24 cellular contexts compared by ENCODE assay signal in genomic region chr22:37070334-37070733, GRCh38. TPM values are rescaled to one million over a fixed set of nuclear protein-coding genes. Genes with fewer than 3 reads are reported as not detected.
DNase-seq lines count a peak whose midpoint lies in the region; ATAC-seq, FAIRE-seq and TF ChIP-seq lines count a peak whose summit lies in the region.
"Had no signal": no experiment of that assay in that cellular context is flagged by ENCODE, and none has a peak within 500 bp of the region (broad histone marks: within the 10 kb centered on the region; RNA-seq: fewer than 3 reads in every experiment).

No MANE protein-coding gene starts in this region.

- H3K27me3 ChIP-seq in neuronal stem cell (ENCODE audit: control insufficient read depth in 3 of 3, insufficient read depth in 3 of 3, low read depth in 1 of 3, low read length in 3 of 3) (peaks cover 4 to 44% (median 35%) of the 10 kb centered on the region in 3 experiments), adrenal gland (peaks cover 29% of the 10 kb centered on the region), H9 (ENCODE audit: insufficient read depth, low read length) (peaks cover 16% of the 10 kb centered on the region)

- peaks cover 36% of the 10 kb centered on the region for H3K36me3 Mint-ChIP-seq in activated T-helper 17 cell treated with anti-CD3 and anti-CD28 coated beads, Interleukin-2, amount 50 U/mL, for 72 hours (ENCODE audit: low read depth)
- H3K36me3 Mint-ChIP-seq in H9 (ENCODE audit: insufficient read depth in 1 of 3, low read depth in 3 of 3) = peaks cover 0 to 2% (median 0%) of the 10 kb centered on the region in 3 experiments; a peak in 1 of 7 replicates
- H3K36me3 Mint-ChIP-seq: CD8-positive, alpha-beta T cell had no signal

- H3K23ac ChIP-seq in neuronal stem cell (ENCODE audit: low read depth, low read length, poor library complexity) (no peak overlapping the region), H9 (ENCODE audit: insufficient read length, low read depth, low read length) (no peak overlapping the region)

- H2BK15ac ChIP-seq in neuronal stem cell (ENCODE audit: low read length) = no peak overlapping the region
- no peak overlapping the region for H2BK15ac ChIP-seq in H9 (ENCODE audit: low read depth, low read length)

- H3K9me3 Mint-ChIP-seq in activated T-helper 17 cell treated with anti-CD3 and anti-CD28 coated beads, Interleukin-2, amount 50 U/mL, for 72 hours = no peaks in the 10 kb centered on the region
- H3K9me3 Mint-ChIP-seq in H9 = no peaks in the 10 kb centered on the region
- H3K9me3 Mint-ChIP-seq: CD4-positive, alpha-beta T cell; CD8-positive, alpha-beta T cell had no signal

- no peaks in the 10 kb centered on the region for H3K27me3 Mint-ChIP-seq in activated T-helper 17 cell treated with anti-CD3 and anti-CD28 coated beads, Interleukin-2, amount 50 U/mL, for 72 hours
- H3K27me3 Mint-ChIP-seq in H9 (ENCODE audit: low read depth) = peaks cover 34% of the 10 kb centered on the region

- H3K18ac ChIP-seq in neuronal stem cell (ENCODE audit: low read length) (no peak overlapping the region), H9 (ENCODE audit: insufficient read length, low read depth, low read length) (no peak overlapping the region)

- no peak overlapping the region for H3T11ph ChIP-seq in H9 (ENCODE audit: low read length)

- peaks cover 2% of the 10 kb centered on the region for H4K20me1 ChIP-seq in H9 (ENCODE audit: control insufficient read depth, insufficient read depth, insufficient read length)

- ATAC-seq in activated T-helper 17 cell treated with anti-CD3 and anti-CD28 coated beads, Interleukin-2, amount 50 U/mL, for 72 hours (replicated peaks) = no peak
- ATAC-seq: CD8-positive, alpha-beta T cell had no signal

- no peak overlapping the region for H3K4me3 Mint-ChIP-seq in activated T-helper 17 cell treated with anti-CD3 and anti-CD28 coated beads, Interleukin-2, amount 50 U/mL, for 72 hours
- no peak overlapping the region for H3K4me3 Mint-ChIP-seq in H9
- H3K4me3 Mint-ChIP-seq: CD4-positive, alpha-beta T cell; CD8-positive, alpha-beta T cell had no signal

- WGBS in neuronal stem cell (ENCODE audit: extremely low coverage in 2 of 2, insufficient read length in 2 of 2, insufficient replicate concordance in 1 of 2), 2 donors = no CpG with 5 or more reads among the region's 8 CpGs
- WGBS in adrenal gland, 4 donors = 43 to 71% (median 67%) methylated on average over 3 to 8 of the region's 8 CpGs
- WGBS in H9 (ENCODE audit: extremely low coverage, insufficient read length, low lambda C conversion rate) = no CpG with 5 or more reads among the region's 8 CpGs

- H3K4ac ChIP-seq in neuronal stem cell (ENCODE audit: low read length) (no peak overlapping the region), H9 (ENCODE audit: low read depth, low read length) (no peak overlapping the region)

- H3K4me2 ChIP-seq in neuronal stem cell (ENCODE audit: insufficient read depth, low read length, poor library complexity, severe bottlenecking) = no peak overlapping the region
- H3K4me2 ChIP-seq in H9 (ENCODE audit: insufficient read depth, insufficient read length, low read length) = no peak overlapping the region
- H3K4me2 ChIP-seq: BLaER1 had no signal

- no peak overlapping the region for H3K27ac ChIP-seq in kidney (ENCODE audit: low read depth in 2 of 2, low read length in 2 of 2)
- H3K27ac ChIP-seq in neuronal stem cell (replicated peaks; ENCODE audit: low read length) = no peak overlapping the region
- no peak overlapping the region for H3K27ac ChIP-seq in adrenal gland
- no peak overlapping the region for H3K27ac ChIP-seq in H9 (ENCODE audit: insufficient read length, low read depth, low read length)
- H3K27ac ChIP-seq: BLaER1 had no signal

- H2AK5ac ChIP-seq in neuronal stem cell (ENCODE audit: low read depth, low read length) (peak overlapping the region; percentile 17), H9 (ENCODE audit: insufficient read length, low read length) (no peak overlapping the region)

- intact Hi-C loops in kidney (cut with DNase I) (no loop called here), adrenal gland (cut with DNase I) (no loop called here)

- no peak overlapping the region for H4K8ac ChIP-seq in neuronal stem cell (ENCODE audit: low read depth, low read length)
- no peak overlapping the region for H4K8ac ChIP-seq in H9 (replicated peaks; ENCODE audit: insufficient read length, low read depth, low read length)

- H3K79me1 ChIP-seq in neuronal stem cell (ENCODE audit: low read depth, low read length) = no peaks in the 10 kb centered on the region
- no peaks in the 10 kb centered on the region for H3K79me1 ChIP-seq in H9 (ENCODE audit: insufficient read depth, low read depth, low read length, poor library complexity, severe bottlenecking)

- peaks cover 3% of the 10 kb centered on the region for H3K23me2 ChIP-seq in H9 (ENCODE audit: insufficient read length, low read depth, low read length, poor library complexity, severe bottlenecking)

- no peak overlapping the region for H2BK5ac ChIP-seq in neuronal stem cell (ENCODE audit: low read length)
- no peak overlapping the region for H2BK5ac ChIP-seq in H9 (ENCODE audit: insufficient read length, low read length)

- H3K4me1 ChIP-seq in kidney (ENCODE audit: control insufficient read depth in 1 of 2, insufficient read depth in 1 of 2, low read depth in 1 of 2, low read length in 2 of 2) (no peaks in the 10 kb centered on the region), neuronal stem cell (ENCODE audit: control insufficient read depth in 2 of 2, insufficient read depth in 1 of 2, low read depth in 1 of 2, low read length in 2 of 2) (peaks cover 0 to 4% of the 10 kb centered on the region in 2 donors), adrenal gland (replicated peaks in 1 of 2) (no peaks in the 10 kb centered on the region), H9 (ENCODE audit: insufficient read depth, low read length) (no peaks in the 10 kb centered on the region)
- H3K4me1 ChIP-seq: BE2C, BLaER1 had no signal

- H3K14ac ChIP-seq in neuronal stem cell (ENCODE audit: low read length) = no peak overlapping the region
- H3K14ac ChIP-seq in H9 (ENCODE audit: insufficient read depth, low read length) = no peak overlapping the region

- no peak overlapping the region for H2BK20ac ChIP-seq in H9 (ENCODE audit: low read depth, low read length, poor library complexity, severe bottlenecking)

- no peak overlapping the region for H4K91ac ChIP-seq in neuronal stem cell (ENCODE audit: low read depth, low read length, poor library complexity)
- H4K91ac ChIP-seq in H9 (ENCODE audit: insufficient read length, low read depth, low read length) = no peak overlapping the region

- no peaks in the 10 kb centered on the region for H3K36me3 ChIP-seq in kidney (ENCODE audit: control insufficient read depth in 1 of 2, insufficient read depth in 2 of 2, low read length in 2 of 2)
- H3K36me3 ChIP-seq in neuronal stem cell (replicated peaks in 1 of 2; ENCODE audit: control insufficient read depth in 2 of 2, insufficient read depth in 2 of 2, low read length in 2 of 2) = no peaks in the 10 kb centered on the region
- H3K36me3 ChIP-seq in adrenal gland (replicated peaks in 1 of 2) = no peaks in the 10 kb centered on the region
- H3K36me3 ChIP-seq: BE2C, BLaER1 had no signal

- no peak overlapping the region for H3K9ac ChIP-seq in kidney (ENCODE audit: low read length in 2 of 2)
- H3K9ac ChIP-seq in neuronal stem cell (ENCODE audit: low read depth, low read length, poor library complexity) = no peak overlapping the region
- no peak overlapping the region for H3K9ac ChIP-seq in H9 (ENCODE audit: extremely low read depth, insufficient read length, low read length)
- H3K9ac ChIP-seq: BLaER1 had no signal

- peak; percentile 60 for DNase-seq in kidney
- no peak for DNase-seq in neuronal stem cell (ENCODE audit: low spot score)
- DNase-seq in SHP77 treated with DMSO at 0.1 percent for 48 hours (lab: John Stamatoyannopoulos, UW) = no peak
- no peak for DNase-seq in adrenal gland
- no peak for DNase-seq in H9
- DNase-seq: 8988T; ACHN; BE2C; C1 segment of cervical spinal cord; Caco-2; Calu3; CD4-positive, alpha-beta T cell; CD8-positive, alpha-beta T cell; DMS79 treated with DMSO at 0.1 percent for 48 hours; GF-D8 had no signal

- no peak overlapping the region for H2BK12ac ChIP-seq in neuronal stem cell (ENCODE audit: low read length)
- H2BK12ac ChIP-seq in H9 (ENCODE audit: insufficient read length, low read depth, low read length) = no peak overlapping the region

- H3K56ac ChIP-seq in H9 (ENCODE audit: insufficient read length, low read depth, low read length) = no peak overlapping the region

- no peaks in the 10 kb centered on the region for H3K79me2 ChIP-seq in H9 (ENCODE audit: insufficient read depth, low read length)

- H4K5ac ChIP-seq in H9 (ENCODE audit: insufficient read length, low read depth, low read length) = no peak overlapping the region

- H3K27ac Mint-ChIP-seq in activated T-helper 17 cell treated with anti-CD3 and anti-CD28 coated beads, Interleukin-2, amount 50 U/mL, for 72 hours = peak overlapping the region; percentile 47
- H3K27ac Mint-ChIP-seq in H9 = no peak overlapping the region
- H3K27ac Mint-ChIP-seq: CD4-positive, alpha-beta T cell; CD8-positive, alpha-beta T cell had no signal

- TF ChIP-seq CTCF in kidney (IDR thresholded peaks at IDR 0.05; ENCODE audit: borderline replicate concordance, extremely low read depth, insufficient read depth) = no peak
- no peak for TF ChIP-seq CTCF in adrenal gland (IDR thresholded peaks at IDR 0.05)
- TF ChIP-seq CTCF in H9 (conservative IDR thresholded peaks at IDR 0.05) = no peak

- no peak overlapping the region for H2BK120ac ChIP-seq in neuronal stem cell (ENCODE audit: low read depth, low read length)
- H2BK120ac ChIP-seq in H9 (ENCODE audit: low read depth, low read length, poor library complexity, severe bottlenecking) = no peak overlapping the region

- peaks cover 7% of the 10 kb centered on the region for H3K4me1 Mint-ChIP-seq in activated T-helper 17 cell treated with anti-CD3 and anti-CD28 coated beads, Interleukin-2, amount 50 U/mL, for 72 hours
- no peaks in the 10 kb centered on the region for H3K4me1 Mint-ChIP-seq in H9

- H3K9me3 ChIP-seq in kidney (ENCODE audit: control insufficient read depth in 1 of 2, low read length in 2 of 2) = no peaks in the 10 kb centered on the region
- H3K9me3 ChIP-seq in neuronal stem cell (replicated peaks in 1 of 2; ENCODE audit: control insufficient read depth in 2 of 2, insufficient read depth in 1 of 2, low read depth in 1 of 2, low read length in 2 of 2) = peaks cover 0 to 2% of the 10 kb centered on the region in 2 donors
- H3K9me3 ChIP-seq in adrenal gland (replicated peaks in 1 of 3) = no peaks in the 10 kb centered on the region
- no peaks in the 10 kb centered on the region for H3K9me3 ChIP-seq in H9 (ENCODE audit: control insufficient read depth, low read depth, low read length)
- H3K9me3 ChIP-seq: BE2C, Caco-2 had no signal

- FAIRE-seq in kidney (lab: Jason Lieb, UNC) = no peak
- FAIRE-seq: A204.1, D721Med, G401.6, GM12891, GM19239 had no signal

- H3K4me3 ChIP-seq in kidney (ENCODE audit: low read length in 2 of 2) (no peak overlapping the region), neuronal stem cell (ENCODE audit: low read length in 2 of 2) (no peak overlapping the region), adrenal gland (no peak overlapping the region)
- H3K4me3 ChIP-seq: BLaER1 had no signal

- no peak for TF ChIP-seq POLR2A in adrenal gland (IDR thresholded peaks at IDR 0.05)

- H2AFZ ChIP-seq in neuronal stem cell (ENCODE audit: low read length) (no peak overlapping the region), H9 (ENCODE audit: low read length) (no peak overlapping the region)

RNA-seq across cellular contexts. Expression of gene KCTD17, which starts 18.8 kb away (rescaled TPM):
- total RNA-seq in activated T-helper 17 cell treated with anti-CD3 and anti-CD28 coated beads, Interleukin-2, amount 50 U/mL, for 72 hours = 10 to 100 TPM; 39.4 to 41.9 TPM
- total RNA-seq in kidney = 13.9 TPM
- 9.6 TPM for polyA plus RNA-seq in kidney (ENCODE audit: insufficient read depth, low read depth, low replicate concordance)
- 46.3 TPM for polyA plus RNA-seq in neuronal stem cell (2013, experiment 1 of 2)
- 47.4 TPM for polyA plus RNA-seq in neuronal stem cell (2013, experiment 2 of 2)
- total RNA-seq in adrenal gland = 10 to 100 TPM; 17.0 to 40.1 (median 29.5) TPM
- polyA plus RNA-seq in adrenal gland = 10 to 100 TPM; 11.3 to 71.5 (median 24.8) TPM
- total RNA-seq in H9 (2021) = 34.1 and 36.8 TPM in 2 replicates

RNA-seq across cellular contexts. Expression of gene TMPRSS6, which starts 39.2 kb away (rescaled TPM):
- total RNA-seq in activated T-helper 17 cell treated with anti-CD3 and anti-CD28 coated beads, Interleukin-2, amount 50 U/mL, for 72 hours = 100 to 1,000 TPM in 1 of 2 donors, 10 to 100 TPM in 1; 86.6 to 343 TPM
- total RNA-seq in kidney = 1.4 TPM
- polyA plus RNA-seq in kidney (ENCODE audit: insufficient read depth, low read depth, low replicate concordance) = not detected
- 0.01 TPM for polyA plus RNA-seq in neuronal stem cell (2013, experiment 1 of 2)
- not detected for polyA plus RNA-seq in neuronal stem cell (2013, experiment 2 of 2)
- 1 to 10 TPM in 1 of 8 donors, under 1 TPM in 2, not detected in 5; under 0.01 to 1.2 (median 0.14) TPM for total RNA-seq in adrenal gland
- under 1 TPM in 2 of 3 donors, not detected in 1; 0.07 to 0.08 TPM for polyA plus RNA-seq in adrenal gland
- not detected in 2 replicates for total RNA-seq in H9 (2021)
- total RNA-seq: A673, Calu3 had no signal
- polyA plus RNA-seq: AG04450 had no signal

RNA-seq across cellular contexts. Expression of gene MPST, which starts 50.8 kb away (rescaled TPM):
- 10 to 100 TPM; 22.7 to 41.6 TPM for total RNA-seq in activated T-helper 17 cell treated with anti-CD3 and anti-CD28 coated beads, Interleukin-2, amount 50 U/mL, for 72 hours
- 44.4 TPM for total RNA-seq in kidney
- polyA plus RNA-seq in kidney (ENCODE audit: insufficient read depth, low read depth, low replicate concordance) = 167 TPM
- 164 TPM for polyA plus RNA-seq in neuronal stem cell (2013, experiment 1 of 2)
- polyA plus RNA-seq in neuronal stem cell (2013, experiment 2 of 2) = 164 TPM
- 100 to 1,000 TPM in 5 of 8 donors, 10 to 100 TPM in 3; 57.3 to 332 (median 150) TPM for total RNA-seq in adrenal gland
- polyA plus RNA-seq in adrenal gland = 100 to 1,000 TPM in 2 of 3 donors, 1 to 10 TPM in 1; 7.9 to 161 (median 136) TPM
- total RNA-seq in H9 (2021) = 70.5 and 72.8 TPM in 2 replicates

RNA-seq across cellular contexts. Expression of gene TST, which starts 51.1 kb away (rescaled TPM):
- total RNA-seq in activated T-helper 17 cell treated with anti-CD3 and anti-CD28 coated beads, Interleukin-2, amount 50 U/mL, for 72 hours = 10 to 100 TPM in 1 of 2 donors, 1 to 10 TPM in 1; 8.2 to 14.5 TPM
- total RNA-seq in kidney (48.7 TPM), adrenal gland (100 to 1,000 TPM; 142 to 484 (median 209) TPM), H9 (2021) (31.2 and 31.9 TPM in 2 replicates)
- polyA plus RNA-seq in kidney (ENCODE audit: insufficient read depth, low read depth, low replicate concordance) (283 TPM), adrenal gland (100 to 1,000 TPM in 1 of 3 donors, 10 to 100 TPM in 2; 49.7 to 207 (median 67.2) TPM)
- 29.6 TPM for polyA plus RNA-seq in neuronal stem cell (2013, experiment 1 of 2)
- 29.3 TPM for polyA plus RNA-seq in neuronal stem cell (2013, experiment 2 of 2)
- total RNA-seq: CD4-positive, alpha-beta T cell; CD8-positive, alpha-beta T cell had no signal

Comparison
In these comparisons a context has a peak if more than half of its experiments do, and no peak if none do; other contexts are left out.
1. RNA of gene TMPRSS6, which starts 39.2 kb away (total RNA-seq): 86.6 to 343 TPM in activated T-helper 17 cell treated with anti-CD3 and anti-CD28 coated beads, Interleukin-2, amount 50 U/mL, for 72 hours; 1.4 TPM in kidney (single experiment), under 0.01 to 1.2 TPM in adrenal gland and not detected in H9; every median in the first group is over 10 times any median in the second.